17 cellular contexts compared by ENCODE assay signal in genomic region chr1:226248091-226248490, GRCh38. TPM values are rescaled to one million over a fixed set of nuclear protein-coding genes. Genes with fewer than 3 reads are reported as not detected.
DNase-seq lines count a peak whose midpoint lies in the region; ATAC-seq, FAIRE-seq and TF ChIP-seq lines count a peak whose summit lies in the region.
"Had no signal": no experiment of that assay in that cellular context is flagged by ENCODE, and none has a peak within 500 bp of the region (broad histone marks: within the 10 kb centered on the region; RNA-seq: fewer than 3 reads in every experiment).

No MANE protein-coding gene starts in this region.

- no peaks in the 10 kb centered on the region for H3F3A ChIP-seq in MM.1S (ENCODE audit: insufficient read depth, low read length)

- peaks cover 28% of the 10 kb centered on the region for H3K4me1 ChIP-seq in MM.1S (ENCODE audit: low read length)
- H3K4me1 ChIP-seq in GM12878 (ENCODE audit: control insufficient read depth, insufficient read depth, low read length) = no peaks in the 10 kb centered on the region
- H3K4me1 ChIP-seq: SJCRH30 had no signal

- H2AFZ ChIP-seq in MM.1S (ENCODE audit: low read length) (no peak overlapping the region), GM12878 (ENCODE audit: control insufficient read depth, low read depth, low read length) (no peak overlapping the region)

- peak overlapping the region; percentile 9 to 87 (median 78) for H3K27ac Mint-ChIP-seq in CD14-positive monocyte
- peak overlapping the region; percentile 52 for H3K27ac Mint-ChIP-seq in mesothelial cell of epicardium
- H3K27ac Mint-ChIP-seq: IgD-negative memory B cell had no signal

- H3K27me3 Mint-ChIP-seq in CD14-positive monocyte (ENCODE audit: low read depth in 3 of 3) = peaks cover 0 to 3% (median 2%) of the 10 kb centered on the region in 3 donors
- no peaks in the 10 kb centered on the region for H3K27me3 Mint-ChIP-seq in mesothelial cell of epicardium (ENCODE audit: low read depth)
- H3K27me3 Mint-ChIP-seq: IgD-negative memory B cell, naive B cell had no signal

- no peak for FAIRE-seq in GM12878 (lab: Jason Lieb, UNC)
- FAIRE-seq: bronchial epithelial cell, GM19239 had no signal

- H3K36me3 Mint-ChIP-seq in CD14-positive monocyte (peaks cover 20 to 47% of the 10 kb centered on the region in 2 donors), mesothelial cell of epicardium (peaks cover 14% of the 10 kb centered on the region)
- H3K36me3 Mint-ChIP-seq: naive B cell had no signal

- H4K20me1 ChIP-seq in MM.1S (ENCODE audit: insufficient read depth, low read length) (no peaks in the 10 kb centered on the region), GM12878 (ENCODE audit: control insufficient read depth, insufficient read depth) (no peaks in the 10 kb centered on the region)

- no peaks in the 10 kb centered on the region for H3K9me3 ChIP-seq in MM.1S (replicated peaks; ENCODE audit: insufficient read depth, low read length)
- no peaks in the 10 kb centered on the region for H3K9me3 ChIP-seq in GM12878 (replicated peaks; ENCODE audit: control insufficient read depth, insufficient read depth, low read length)
- H3K9me3 ChIP-seq: SJCRH30 had no signal

- SMC1A ChIA-PET in GM12878 (lab: Charles Lee; ENCODE audit: uncharacterized antibody, unreplicated experiment) = no interaction called here

- H3K4me3 Mint-ChIP-seq in CD14-positive monocyte (no peak overlapping the region), mesothelial cell of epicardium (no peak overlapping the region)
- H3K4me3 Mint-ChIP-seq: IgD-negative memory B cell, naive B cell had no signal

- TF ChIP-seq EP300 in GM12878 (IDR thresholded peaks at IDR 0.05; ENCODE audit: borderline replicate concordance in 1 of 2, control insufficient read depth in 1 of 2, low read depth in 2 of 2, low read length in 2 of 2) = no peak

- H3K27ac ChIP-seq in MM.1S (ENCODE audit: low read length) (peak overlapping the region; percentile 27; the same call in 1 of the 2 replicates), GM12878 (ENCODE audit: control insufficient read depth, insufficient read depth) (no peak overlapping the region)
- H3K27ac ChIP-seq: SJCRH30 had no signal

- ATAC-seq in GM12878 (no peak; the same call in 2 of the 3 replicates), HG03342 (IDR thresholded peaks at IDR 0.05; ENCODE audit: unreplicated experiment) (no peak)

- intact Hi-C loops in CD14-positive monocyte (cut with micrococcal nuclease) (no loop called here), GM12878 (cut with micrococcal nuclease; ENCODE audit: unreplicated experiment) (no loop called here)

- no peak for DNase-seq in CD14-positive monocyte (ENCODE audit: low spot score)
- DNase-seq in MM.1S = peak; percentile 56
- DNase-seq in GM12878 (ENCODE audit: low read depth, low spot score) = no peak
- no peak for DNase-seq in mesothelial cell of epicardium (ENCODE audit: low spot score in 2 of 2, unreplicated experiment in 2 of 2)
- DNase-seq in GM20000 (ENCODE audit: low spot score) = no peak
- no peak for DNase-seq in iPS-NIHi11 (ENCODE audit: low spot score)
- no peak for DNase-seq in stimulated activated CD4-positive, alpha-beta T cell treated with anti-CD3 and anti-CD28 coated beads, Interleukin-4, amount 100 ng/mL, for 4 hours
- DNase-seq: naive B cell; NCI-H187; SJCRH30; stimulated activated CD4-positive, alpha-beta T cell treated with anti-CD3 and anti-CD28 coated beads, Interleukin-1b, Interleukin-23, amount 100 ng/mL, for 48 hours; stimulated activated CD8-positive, alpha-beta memory T cell treated with anti-CD3 and anti-CD28 coated beads, Interleukin-4, amount 100 ng/mL, for 48 hours; trophoblast cell had no signal

- no peaks in the 10 kb centered on the region for H3K79me2 ChIP-seq in MM.1S (ENCODE audit: low read length)
- H3K79me2 ChIP-seq in GM12878 (ENCODE audit: control insufficient read depth, insufficient read depth, low read length) = no peaks in the 10 kb centered on the region

- CTCF ChIA-PET in GM12878 (lab: Yijun Ruan, JAX) = interaction anchor here (1.0 kb wide), 1 partner anchor 10 kb away, joined by 3 read pairs; no protein-coding TSS in a partner anchor

- RAD21 ChIA-PET in GM12878 (lab: Charles Lee; ENCODE audit: unreplicated experiment) = interaction anchor here (1.1 kb wide), 1 partner anchor 85 kb away, joined by 3 read pairs; no protein-coding TSS in a partner anchor

- in situ Hi-C loops in GM12878 (cut with MboI) = no loop called here

- no TSS peak for BruUV-seq in GM12878 (replicated peaks; lab: Mats Ljungman, UMichigan)

- no peak for TF ChIP-seq RAD21 in GM12878 (IDR thresholded peaks at IDR 0.05; ENCODE audit: insufficient read depth, low read depth, low read length)

- POLR2A ChIA-PET in GM12878 (lab: Charles Lee) = interaction anchor here (0.7 kb wide), 1 partner anchor 165 kb away, joined by 3 read pairs; no protein-coding TSS in a partner anchor

- no peaks in the 10 kb centered on the region for H3K36me3 ChIP-seq in MM.1S (replicated peaks; ENCODE audit: insufficient read depth, low read length)
- H3K36me3 ChIP-seq in GM12878 (ENCODE audit: control insufficient read depth in 2 of 2, insufficient read depth in 2 of 2, low read length in 1 of 2) = no peaks in the 10 kb centered on the region; a peak in 2 of 4 replicates

- H3K4me1 Mint-ChIP-seq in CD14-positive monocyte (peaks cover 12% of the 10 kb centered on the region), mesothelial cell of epicardium (peaks cover 12% of the 10 kb centered on the region)

- TF ChIP-seq CTCF in CD14-positive monocyte (IDR thresholded peaks at IDR 0.05) (no peak), MM.1S (IDR thresholded peaks at IDR 0.05; ENCODE audit: low read length) (no peak), GM12878 (IDR thresholded peaks at IDR 0.05 in 2 of 3, conservative IDR thresholded peaks at IDR 0.05 in 1 of 3; ENCODE audit: control insufficient read depth in 2 of 3, extremely low read depth in 1 of 3, insufficient read depth in 1 of 3, low read depth in 3 of 3, low read length in 3 of 3) (no peak), mesothelial cell of epicardium (IDR thresholded peaks at IDR 0.05; ENCODE audit: unreplicated experiment) (no peak), GM20000 (IDR thresholded peaks at IDR 0.05; ENCODE audit: extremely low read depth, missing control alignments) (no peak)

- no peaks in the 10 kb centered on the region for H3K27me3 ChIP-seq in MM.1S (replicated peaks; ENCODE audit: insufficient read depth, low read length)
- no peaks in the 10 kb centered on the region for H3K27me3 ChIP-seq in GM12878 (replicated peaks in 1 of 2; ENCODE audit: control insufficient read depth in 2 of 2, insufficient read depth in 2 of 2, low read length in 1 of 2)
- H3K27me3 ChIP-seq: SJCRH30 had no signal

- no peak overlapping the region for H3K4me3 ChIP-seq in MM.1S (ENCODE audit: low read length)
- no peak overlapping the region for H3K4me3 ChIP-seq in GM12878
- H3K4me3 ChIP-seq: SJCRH30 had no signal

- H3K9me2 ChIP-seq in MM.1S (replicated peaks; ENCODE audit: insufficient read depth, low read length) = no peaks in the 10 kb centered on the region

- 2% methylated on average over 2 of the region's 2 CpGs for WGBS in GM12878 (ENCODE audit: insufficient coverage, insufficient replicate concordance, low lambda C conversion rate, missing lambda C conversion rate)

- H3K4me2 ChIP-seq in MM.1S (ENCODE audit: low read depth, low read length) (peak overlapping the region; percentile 23), GM12878 (ENCODE audit: control insufficient read depth, insufficient read depth) (no peak overlapping the region)

- H3K9ac ChIP-seq in MM.1S (ENCODE audit: low read length) (no peak overlapping the region), GM12878 (ENCODE audit: control insufficient read depth, insufficient read depth, low read length) (no peak overlapping the region)

- TF ChIP-seq POLR2A in GM12878 (IDR thresholded peaks at IDR 0.05; ENCODE audit: low read depth, low read length) = no peak

- H3K9me3 Mint-ChIP-seq in CD14-positive monocyte (no peaks in the 10 kb centered on the region), mesothelial cell of epicardium (peaks cover 4% of the 10 kb centered on the region)
- H3K9me3 Mint-ChIP-seq: naive B cell had no signal

TF ChIP-seq in GM12878, 131 proteins besides CTCF, POLR2A, EP300 and RAD21:
- TF ChIP-seq NR2C2 (IDR thresholded peaks at IDR 0.05; ENCODE audit: borderline replicate concordance, control insufficient read depth, insufficient read length, low read depth) (no peak), SPI1 (IDR thresholded peaks at IDR 0.05; ENCODE audit: borderline replicate concordance, insufficient read depth, low read depth, low read length) (peak; percentile 6; the same call in 1 of the 2 replicates)

RNA-seq across cellular contexts. Expression of gene MIXL1, which starts 24.6 kb away (rescaled TPM):
- polyA plus RNA-seq in CD14-positive monocyte (not detected), GM12878 (2011; rRNA removed) (not detected in 2 replicates), GM12878 (2014; fragmentation: Illumina TruSeq; extraction: Trizol) (0.19 TPM in 1 of 2 replicates, not detected in the other), GM12878 (2014; fragmentation: Nextera tagmentation; extraction: Ambion mirVana) (under 1 TPM; 0.18 to 0.24 TPM), GM12878 (2014; rRNA removed) (0.27 TPM in 1 of 2 replicates, not detected in the other), GM12878 (2016; fragmentation: Nextera tagmentation; extraction: Ambion mirVana) (under 1 TPM; 0.20 to 0.25 TPM)
- total RNA-seq in GM12878 (2013; cell fraction: nucleolus; rRNA removed) = not detected in 2 replicates
- total RNA-seq in GM12878 (2014; rRNA removed) (0.11 TPM in 2 replicates), GM12878 (2014; rRNA removed; fragmentation: Illumina TruSeq; extraction: Trizol) (0.14 and 0.18 TPM in 2 replicates), GM12878 (2021) (0.23 and 0.40 TPM in 2 replicates), mesothelial cell of epicardium (3.2 to 4.3 TPM (median 3.4 TPM) in 3 replicates)
- polyA plus RNA-seq in GM12878 (2011; ENCODE audit: low read depth) = 0.98 TPM
- polyA plus RNA-seq in GM12878 (2011; cell fraction: cytosol; rRNA removed) = 0.03 TPM in 1 of 2 replicates, not detected in the other
- polyA plus RNA-seq in GM12878 (2011; cell fraction: nucleus; rRNA removed) = not detected in 2 replicates
- 0.39 and 0.45 TPM in 2 replicates for polyA plus RNA-seq in GM12878 (2012)
- not detected in 2 replicates for polyA minus RNA-seq in GM12878 (2011; rRNA and poly(A)+ RNA removed)
- not detected in 2 replicates for polyA minus RNA-seq in GM12878 (2011; cell fraction: cytosol; rRNA and poly(A)+ RNA removed)
- not detected in 2 replicates for polyA minus RNA-seq in GM12878 (2011; cell fraction: nucleus; rRNA and poly(A)+ RNA removed)
- total RNA-seq: bronchial epithelial cell, SJCRH30 had no signal
